ENCODE assay signal across 8 cellular contexts in the genomic region with DNA sequence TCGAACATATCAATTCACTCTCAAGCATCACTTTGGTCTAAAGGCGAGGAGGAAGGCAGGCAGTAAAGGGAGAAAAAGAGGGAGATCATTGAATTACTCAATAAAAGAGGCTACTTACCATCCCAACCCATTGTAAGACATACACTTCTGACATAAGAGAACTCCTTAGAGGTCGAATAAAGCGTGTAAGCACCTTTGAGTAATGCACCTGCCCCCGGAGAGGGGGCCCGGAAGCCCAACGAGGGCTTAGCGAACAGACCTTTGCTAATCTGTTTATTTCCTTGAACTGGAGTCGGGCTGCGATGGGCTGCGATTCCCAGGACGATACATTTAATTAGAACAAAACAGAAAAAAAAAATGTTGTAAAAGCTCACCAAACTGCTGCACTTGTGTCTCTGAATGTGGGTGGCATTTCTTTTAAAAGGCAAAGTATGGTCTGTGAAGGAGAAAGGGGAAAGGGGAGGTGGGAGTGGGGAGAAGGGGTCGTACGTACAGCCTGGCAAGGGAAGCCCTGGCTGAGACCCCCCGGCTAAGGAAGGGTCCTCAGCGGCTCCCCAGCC. TPM values are rescaled to one million over a fixed set of nuclear protein-coding genes. Genes with fewer than 3 reads are reported as not detected.
DNase-seq lines count a peak whose midpoint lies in the region; ATAC-seq and TF ChIP-seq lines count a peak whose summit lies in the region.

No MANE protein-coding gene starts in this region.

- H3K36me3 Mint-ChIP-seq in T-helper 17 cell (ENCODE audit: low read depth): peaks cover 14% of the 10 kb centered on the region

- peak; percentile 39 for DNase-seq in NCI-H2029 (lab: John Stamatoyannopoulos, UW)
- no peak for DNase-seq in NCI-H2029 treated with DMSO at 0.1 percent for 48 hours (lab: John Stamatoyannopoulos, UW)
- DNase-seq in T-helper 17 cell: peak in 1 of 3 donors; percentile 32
- DNase-seq in cardiac fibroblast (ENCODE audit: low read depth in 2 of 2): no peak
- no peak for DNase-seq in GOT3 (lab: John Stamatoyannopoulos, UW)

- H3K9me3 ChIP-seq in T-helper 17 cell (ENCODE audit: control insufficient read depth, low read length, poor library complexity, severe bottlenecking) (no peaks in the 10 kb centered on the region), mesodermal cell (ENCODE audit: control insufficient read depth, low read length) (no peaks in the 10 kb centered on the region)

- ATAC-seq in T-helper 17 cell: no peak
- no peak for ATAC-seq in HG02885 (IDR thresholded peaks at IDR 0.05; ENCODE audit: poor library complexity, unreplicated experiment)

- no peak for TF ChIP-seq CTCF in cardiac fibroblast (IDR thresholded peaks at IDR 0.05; ENCODE audit: low read depth, low read length)

- H3K27ac ChIP-seq in mesodermal cell (ENCODE audit: low read depth, low read length, severe bottlenecking) (peak overlapping the region; percentile 98), temporal lobe (ENCODE audit: low read depth, low read length) (peak overlapping the region; percentile 100)

- H3K36me3 ChIP-seq in mesodermal cell (ENCODE audit: control insufficient read depth, insufficient read depth, low read length): peaks cover 22% of the 10 kb centered on the region

- H3K27me3 Mint-ChIP-seq in T-helper 17 cell: no peaks in the 10 kb centered on the region

- WGBS in mesodermal cell (ENCODE audit: insufficient coverage in 2 of 2), 2 experiments: 0 to 2% methylated on average over 6 to 10 of the region's 16 CpGs

- peak overlapping the region; percentile 94 for H3K4me3 Mint-ChIP-seq in T-helper 17 cell

- H3K4me1 ChIP-seq in mesodermal cell (ENCODE audit: control insufficient read depth, insufficient read depth, low read length, poor library complexity, severe bottlenecking): peaks cover 20% of the 10 kb centered on the region

- peak overlapping the region; percentile 98 for H3K27ac Mint-ChIP-seq in T-helper 17 cell

- peaks cover 48% of the 10 kb centered on the region for H3K4me1 Mint-ChIP-seq in T-helper 17 cell

- peak overlapping the region; percentile 86 to 90 for H3K4me3 ChIP-seq in cardiac fibroblast (replicated peaks in 1 of 2; ENCODE audit: low read depth in 2 of 2, low read length in 2 of 2)
- H3K4me3 ChIP-seq in mesodermal cell (ENCODE audit: extremely low read depth, insufficient read depth, low read length, poor library complexity, severe bottlenecking): peak overlapping the region; percentile 100

RNA-seq across cellular contexts. Expression of gene ZC3H4, which starts 3.0 kb away (rescaled TPM):
- total RNA-seq in T-helper 17 cell (10 to 100 TPM; 58.4 to 60.7 TPM), temporal lobe (14.0 TPM)
- 16.0 TPM for polyA plus RNA-seq in mesodermal cell (2013, experiment 1 of 2)
- 13.8 TPM for polyA plus RNA-seq in mesodermal cell (2013, experiment 2 of 2)

RNA-seq across cellular contexts. Expression of gene SAE1, which starts 20.0 kb away (rescaled TPM):
- total RNA-seq in T-helper 17 cell: 10 to 100 TPM; 36.2 to 37.0 TPM
- polyA plus RNA-seq in mesodermal cell (2013, experiment 1 of 2): 161 TPM
- polyA plus RNA-seq in mesodermal cell (2013, experiment 2 of 2): 149 TPM
- 73.5 TPM for total RNA-seq in temporal lobe
